ENCODE assay signal across 9 cellular contexts in the genomic region with DNA sequence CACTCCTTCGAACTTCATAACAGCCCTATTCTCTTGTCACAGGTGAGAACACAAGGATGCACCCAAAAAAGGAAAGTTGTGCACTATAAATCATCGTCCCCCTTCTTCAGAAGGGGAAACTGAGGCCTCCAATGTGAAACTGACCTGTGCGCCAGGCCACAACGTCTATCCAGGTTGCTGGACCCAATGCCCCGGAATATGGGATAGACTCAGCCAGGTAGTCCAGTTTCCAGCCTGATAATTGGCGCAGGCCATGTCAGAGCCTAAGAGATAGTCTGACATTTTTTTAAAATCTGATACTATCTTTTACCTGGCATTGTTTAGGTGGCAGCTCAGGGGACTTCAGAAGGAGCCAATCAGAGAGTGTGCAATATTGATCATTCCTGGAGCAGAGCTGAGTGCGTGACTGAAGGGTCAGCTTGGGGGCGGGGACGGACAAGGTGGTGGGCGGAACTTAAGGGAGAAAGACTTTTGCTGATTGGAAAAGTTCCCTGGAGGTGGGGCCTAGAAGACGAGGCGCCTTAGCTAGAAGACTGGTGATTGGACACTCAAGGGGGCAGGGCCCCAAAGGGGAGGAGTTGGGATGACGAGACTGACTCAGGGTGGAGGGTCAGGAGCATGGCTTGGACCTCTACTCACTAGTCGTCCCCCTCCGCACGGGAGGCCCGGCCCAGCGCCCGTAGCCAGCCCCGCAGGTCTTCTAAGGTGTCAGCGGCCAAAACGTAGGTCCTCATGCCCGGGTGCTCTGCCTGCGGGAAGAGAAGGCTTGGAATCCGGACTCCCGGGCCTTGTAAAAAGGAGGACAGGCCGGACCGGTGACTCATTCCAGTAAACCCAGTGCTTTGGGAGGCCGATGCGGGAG. TPM values are rescaled to one million over a fixed set of nuclear protein-coding genes. Genes with fewer than 3 reads are reported as not detected.
DNase-seq lines count a peak whose midpoint lies in the region; ATAC-seq and TF ChIP-seq lines count a peak whose summit lies in the region.
"Had no signal": no experiment of that assay in that cellular context is flagged by ENCODE, and none has a peak within 500 bp of the region (broad histone marks: within the 10 kb centered on the region; RNA-seq: fewer than 3 reads in every experiment).

No MANE protein-coding gene starts in this region.

- no peaks in the 10 kb centered on the region for H3K36me3 ChIP-seq in spleen

- 70 to 84% (median 73%) methylated on average over 28 to 30 of the region's 30 CpGs for WGBS in spleen, 5 donors

- TF ChIP-seq CTCF in spleen (IDR thresholded peaks at IDR 0.05 in 8 of 11, conservative IDR thresholded peaks at IDR 0.05 in 3 of 11), result no peak

- TF ChIP-seq POLR2A in spleen (IDR thresholded peaks at IDR 0.05), result no peak

- H3K27me3 ChIP-seq in spleen (replicated peaks in 1 of 7), result no peaks in the 10 kb centered on the region

- peaks cover 3% of the 10 kb centered on the region for H3K4me1 Mint-ChIP-seq in activated CD4-positive, alpha-beta memory T cell treated with anti-CD3 and anti-CD28 coated beads for 36 hours (ENCODE audit: low read depth)
- peaks cover 11% of the 10 kb centered on the region for H3K4me1 Mint-ChIP-seq in activated CD4-positive, alpha-beta memory T cell treated with anti-CD3 and anti-CD28 coated beads, Interleukin-2, amount 10 ng/mL, durations not matched to agents 7 days and 5 days

- H3K27ac Mint-ChIP-seq in activated CD4-positive, alpha-beta memory T cell treated with anti-CD3 and anti-CD28 coated beads for 36 hours, result no peak overlapping the region
- H3K27ac Mint-ChIP-seq in activated CD4-positive, alpha-beta memory T cell treated with anti-CD3 and anti-CD28 coated beads, Interleukin-2, amount 10 ng/mL, durations not matched to agents 7 days and 5 days, result no peak overlapping the region

- POLR2A ChIA-PET in activated CD4-positive, alpha-beta memory T cell treated with anti-CD3 and anti-CD28 coated beads for 36 hours (lab: Charles Lee), result interaction anchor here (1.0 kb wide), 1 partner anchor 12 kb away, joined by 3 read pairs; a partner anchor contains a TSS
- POLR2A ChIA-PET in activated CD4-positive, alpha-beta memory T cell treated with anti-CD3 and anti-CD28 coated beads, Interleukin-2, amount 10 ng/mL, durations not matched to agents 7 days and 5 days (lab: Charles Lee), result interaction anchor here (1.0 kb wide), 1 partner anchor 104 kb away, joined by 3 read pairs; no protein-coding TSS in a partner anchor

- H3K36me3 Mint-ChIP-seq in activated CD4-positive, alpha-beta memory T cell treated with anti-CD3 and anti-CD28 coated beads for 36 hours, result no peaks in the 10 kb centered on the region
- H3K36me3 Mint-ChIP-seq in activated CD4-positive, alpha-beta memory T cell treated with anti-CD3 and anti-CD28 coated beads, Interleukin-2, amount 10 ng/mL, durations not matched to agents 7 days and 5 days (ENCODE audit: low read depth), result no peaks in the 10 kb centered on the region

- CTCF ChIA-PET in activated CD4-positive, alpha-beta memory T cell treated with anti-CD3 and anti-CD28 coated beads for 36 hours (lab: Charles Lee), result no interaction called here
- CTCF ChIA-PET in activated CD4-positive, alpha-beta memory T cell treated with anti-CD3 and anti-CD28 coated beads, Interleukin-2, amount 10 ng/mL, durations not matched to agents 7 days and 5 days (lab: Charles Lee), result interaction anchor here (0.5 kb wide), 1 partner anchor 112 kb away, joined by 4 read pairs; no protein-coding TSS in a partner anchor

- H3K27me3 Mint-ChIP-seq in activated CD4-positive, alpha-beta memory T cell treated with anti-CD3 and anti-CD28 coated beads for 36 hours, result no peaks in the 10 kb centered on the region
- peaks cover 2% of the 10 kb centered on the region for H3K27me3 Mint-ChIP-seq in activated CD4-positive, alpha-beta memory T cell treated with anti-CD3 and anti-CD28 coated beads, Interleukin-2, amount 10 ng/mL, durations not matched to agents 7 days and 5 days

- H3K9me3 Mint-ChIP-seq in activated CD4-positive, alpha-beta memory T cell treated with anti-CD3 and anti-CD28 coated beads for 36 hours, result no peaks in the 10 kb centered on the region
- no peaks in the 10 kb centered on the region for H3K9me3 Mint-ChIP-seq in activated CD4-positive, alpha-beta memory T cell treated with anti-CD3 and anti-CD28 coated beads, Interleukin-2, amount 10 ng/mL, durations not matched to agents 7 days and 5 days

- no peaks in the 10 kb centered on the region for H3K9me3 ChIP-seq in spleen

- H3K4me3 Mint-ChIP-seq in activated CD4-positive, alpha-beta memory T cell treated with anti-CD3 and anti-CD28 coated beads for 36 hours, result no peak overlapping the region
- H3K4me3 Mint-ChIP-seq in activated CD4-positive, alpha-beta memory T cell treated with anti-CD3 and anti-CD28 coated beads, Interleukin-2, amount 10 ng/mL, durations not matched to agents 7 days and 5 days, result no peak overlapping the region

- peaks cover 0 to 10% (median 5%) of the 10 kb centered on the region in 6 donors for H3K4me1 ChIP-seq in spleen

- ATAC-seq in HG03520 (IDR thresholded peaks at IDR 0.05; ENCODE audit: unreplicated experiment) (peak; percentile 87), HG02763 (IDR thresholded peaks at IDR 0.05; ENCODE audit: unreplicated experiment) (no peak)

- peak overlapping the region in 5 of 8 donors; percentile 4 to 61 (median 31) for H3K4me3 ChIP-seq in spleen

- intact Hi-C loops in activated CD4-positive, alpha-beta memory T cell treated with anti-CD3 and anti-CD28 coated beads for 36 hours (cut with micrococcal nuclease), result loop anchor here (5.0 kb wide), 1 partner anchor 107 kb away; a partner anchor contains a TSS
- intact Hi-C loops in spleen (cut with DNase I; ENCODE audit: low total_unique reads), result no loop called here

- H3K27ac ChIP-seq in spleen, result peak overlapping the region in 3 of 8 donors; percentile 46 to 47 (median 46)

- DNase-seq in activated CD4-positive, alpha-beta memory T cell treated with anti-CD3 and anti-CD28 coated beads for 36 hours, result peak; percentile 40
- no peak for DNase-seq in activated CD4-positive, alpha-beta memory T cell treated with anti-CD3 and anti-CD28 coated beads, Interleukin-2, amount 10 ng/mL, durations not matched to agents 7 days and 5 days
- DNase-seq in germinal center (ENCODE audit: low spot score) (peak; percentile 52), spleen (no peak), GM19238 (ENCODE audit: insufficient read length, low spot score) (no peak), RPMI8226 (no peak)

RNA-seq across cellular contexts. Expression of a gene that starts 8.5 kb away (rescaled TPM):
- total RNA-seq in activated CD4-positive, alpha-beta memory T cell treated with anti-CD3 and anti-CD28 coated beads for 36 hours, result 10 to 100 TPM; 10.5 to 11.0 TPM
- 1 to 10 TPM; 4.5 to 5.5 TPM for total RNA-seq in activated CD4-positive, alpha-beta memory T cell treated with anti-CD3 and anti-CD28 coated beads, Interleukin-2, amount 10 ng/mL, durations not matched to agents 7 days and 5 days
- total RNA-seq in spleen, result 10 to 100 TPM in 6 of 7 donors, 1 to 10 TPM in 1; 8.6 to 24.2 (median 16.0) TPM
- polyA plus RNA-seq in spleen, result 10 to 100 TPM; 12.2 to 20.6 (median 13.8) TPM

RNA-seq across cellular contexts. Expression of a gene that starts 12.3 kb away (rescaled TPM):
- 10 to 100 TPM; 49.7 to 52.0 TPM for total RNA-seq in activated CD4-positive, alpha-beta memory T cell treated with anti-CD3 and anti-CD28 coated beads for 36 hours
- 10 to 100 TPM; 77.2 to 81.4 TPM for total RNA-seq in activated CD4-positive, alpha-beta memory T cell treated with anti-CD3 and anti-CD28 coated beads, Interleukin-2, amount 10 ng/mL, durations not matched to agents 7 days and 5 days
- 10 to 100 TPM; 30.2 to 74.2 (median 47.6) TPM for total RNA-seq in spleen
- polyA plus RNA-seq in spleen, result 10 to 100 TPM; 18.5 to 54.5 (median 21.5) TPM

RNA-seq across cellular contexts. Expression of a gene that starts 23.7 kb away (rescaled TPM):
- under 1 TPM in 1 of 2 experiments, not detected in 1; 0.31 TPM for total RNA-seq in activated CD4-positive, alpha-beta memory T cell treated with anti-CD3 and anti-CD28 coated beads for 36 hours
- under 1 TPM; 0.50 to 0.63 TPM for total RNA-seq in activated CD4-positive, alpha-beta memory T cell treated with anti-CD3 and anti-CD28 coated beads, Interleukin-2, amount 10 ng/mL, durations not matched to agents 7 days and 5 days
- 10 to 100 TPM in 3 of 7 donors, 1 to 10 TPM in 4; 2.4 to 14.7 (median 8.1) TPM for total RNA-seq in spleen
- polyA plus RNA-seq in spleen, result 10 to 100 TPM; 10.1 to 16.5 (median 11.2) TPM
- total RNA-seq: HT1080 had no signal

RNA-seq across cellular contexts. Expression of a gene that starts 38.6 kb away (rescaled TPM):
- total RNA-seq in activated CD4-positive, alpha-beta memory T cell treated with anti-CD3 and anti-CD28 coated beads for 36 hours, result under 1 TPM; 0.34 to 0.59 TPM
- total RNA-seq in activated CD4-positive, alpha-beta memory T cell treated with anti-CD3 and anti-CD28 coated beads, Interleukin-2, amount 10 ng/mL, durations not matched to agents 7 days and 5 days, result under 1 TPM in 1 of 2 experiments, not detected in 1; 0.13 TPM
- total RNA-seq in spleen, result 1 to 10 TPM in 3 of 7 donors, under 1 TPM in 3, not detected in 1; 0.34 to 5.0 (median 1.3) TPM
- under 1 TPM in 2 of 3 donors, not detected in 1; 0.14 to 0.32 TPM for polyA plus RNA-seq in spleen
- total RNA-seq: HT1080 had no signal

RNA-seq across cellular contexts. Expression of a gene that starts 40.2 kb away (rescaled TPM):
- total RNA-seq in activated CD4-positive, alpha-beta memory T cell treated with anti-CD3 and anti-CD28 coated beads for 36 hours, result 100 to 1,000 TPM; 154 to 159 TPM
- total RNA-seq in activated CD4-positive, alpha-beta memory T cell treated with anti-CD3 and anti-CD28 coated beads, Interleukin-2, amount 10 ng/mL, durations not matched to agents 7 days and 5 days, result 100 to 1,000 TPM; 287 to 300 TPM
- total RNA-seq in spleen, result 100 to 1,000 TPM; 217 to 321 (median 268) TPM
- 100 to 1,000 TPM in 1 of 3 donors, 10 to 100 TPM in 2; 67.6 to 125 (median 72.4) TPM for polyA plus RNA-seq in spleen

Comparison
In these comparisons a context has a peak if more than half of its experiments do, and no peak if none do; other contexts are left out.
1. DNase-seq: peak in activated CD4-positive, alpha-beta memory T cell treated with anti-CD3 and anti-CD28 coated beads for 36 hours (single experiment) and germinal center (single experiment); none in activated CD4-positive, alpha-beta memory T cell treated with anti-CD3 and anti-CD28 coated beads, Interleukin-2, amount 10 ng/mL, durations not matched to agents 7 days and 5 days (single experiment), spleen (single experiment), GM19238 (single experiment) and RPMI8226 (single experiment).